ENCODE assay signal across 2 cellular contexts in genomic region chr7:79420464-79420863, GRCh38.
TF ChIP-seq lines count a peak whose summit lies in the region.

No MANE protein-coding gene starts in this region.

TF ChIP-seq in SK-N-SH, 30 proteins besides CTCF, POLR2A, EP300 and RAD21 (continued from another document):
- no peak for TF ChIP-seq USF2 (IDR thresholded peaks at IDR 0.05; ENCODE audit: borderline replicate concordance, low read depth, low read length)
- no peak for TF ChIP-seq GATA2 (CRISPR knock-in tag; IDR thresholded peaks at IDR 0.05)
- no peak for TF ChIP-seq SIN3A (IDR thresholded peaks at IDR 0.05; ENCODE audit: borderline replicate concordance, low read depth, low read length)
- 0 out of 2 replicates have a peak, but pooled peaks have one; percentile 3 for TF ChIP-seq YY1 (IDR thresholded peaks at IDR 0.05; ENCODE audit: low read depth)
- peak; percentile 76 for TF ChIP-seq FOSL2 (IDR thresholded peaks at IDR 0.05; ENCODE audit: borderline replicate concordance, low read depth)
- TF ChIP-seq TEAD4 (IDR thresholded peaks at IDR 0.05; ENCODE audit: borderline replicate concordance, insufficient read depth), result no peak
- TF ChIP-seq MXI1 (IDR thresholded peaks at IDR 0.05; ENCODE audit: low read depth, low read length), result no peak
- TF ChIP-seq POLR2AphosphoS5 (IDR thresholded peaks at IDR 0.05; ENCODE audit: low read depth, low read length), result no peak
- 0 out of 2 replicates have a peak, but pooled peaks have one; percentile 26 for TF ChIP-seq MAX (IDR thresholded peaks at IDR 0.05; ENCODE audit: low read depth)
- peak; percentile 53; the same call in 1 of the 2 replicates for TF ChIP-seq TCF12 (IDR thresholded peaks at IDR 0.05)

TF ChIP-seq in GM23338, 12 proteins besides CTCF, POLR2A, EP300 and RAD21 (continued from another document):
- TF ChIP-seq ZNF462 (CRISPR knock-in tag; IDR thresholded peaks at IDR 0.05) (no peak), STAT1 (IDR thresholded peaks at IDR 0.05; ENCODE audit: unreplicated experiment) (no peak), EZH2phosphoT487 (IDR thresholded peaks at IDR 0.05; ENCODE audit: unreplicated experiment) (no peak), ZNF331 (CRISPR knock-in tag; IDR thresholded peaks at IDR 0.05; ENCODE audit: low read depth) (no peak), NANOG (IDR thresholded peaks at IDR 0.05; ENCODE audit: borderline replicate concordance) (no peak), CREB1 (CRISPR knock-in tag; IDR thresholded peaks at IDR 0.05; ENCODE audit: low read depth) (no peak), JUNB (IDR thresholded peaks at IDR 0.05; ENCODE audit: unreplicated experiment) (no peak), ZNF114 (CRISPR knock-in tag; IDR thresholded peaks at IDR 0.05) (no peak), REST (IDR thresholded peaks at IDR 0.05; ENCODE audit: unreplicated experiment) (no peak), ETS1 (IDR thresholded peaks at IDR 0.05) (no peak)
